In genomic region chr5:90264930-90265857, GRCh38 we compare ENCODE assay signal across 8 cellular contexts.
DNase-seq lines count a peak whose midpoint lies in the region; ATAC-seq and TF ChIP-seq lines count a peak whose summit lies in the region.

No MANE protein-coding gene starts in this region.

- no peaks in the 10 kb centered on the region for H3K9me3 ChIP-seq in Karpas-422 (ENCODE audit: low read length)
- H3K9me3 ChIP-seq in cardiac muscle cell (ENCODE audit: low read depth) = no peaks in the 10 kb centered on the region

- no peaks in the 10 kb centered on the region for H3K36me3 Mint-ChIP-seq in activated naive CD8-positive, alpha-beta T cell treated with anti-CD3 and anti-CD28 coated beads for 36 hours
- H3K36me3 Mint-ChIP-seq in progenitor cell of endocrine pancreas (ENCODE audit: insufficient read depth) = no peaks in the 10 kb centered on the region

- TF ChIP-seq CTCF in cardiac muscle cell (IDR thresholded peaks at IDR 0.05; ENCODE audit: low read depth, low read length) = peak; percentile 96
- TF ChIP-seq CTCF in progenitor cell of endocrine pancreas (IDR thresholded peaks at IDR 0.05; ENCODE audit: unreplicated experiment) = peak; percentile 97

- H3K79me2 ChIP-seq in Karpas-422 (ENCODE audit: low read length) = no peaks in the 10 kb centered on the region

- no peak overlapping the region for H3K27ac Mint-ChIP-seq in activated naive CD8-positive, alpha-beta T cell treated with anti-CD3 and anti-CD28 coated beads for 36 hours
- H3K27ac Mint-ChIP-seq in progenitor cell of endocrine pancreas = no peak overlapping the region

- H3K4me3 Mint-ChIP-seq in activated naive CD8-positive, alpha-beta T cell treated with anti-CD3 and anti-CD28 coated beads for 36 hours = no peak overlapping the region
- no peak overlapping the region for H3K4me3 Mint-ChIP-seq in progenitor cell of endocrine pancreas (ENCODE audit: low read depth)

- no peaks in the 10 kb centered on the region for H3K4me1 Mint-ChIP-seq in activated naive CD8-positive, alpha-beta T cell treated with anti-CD3 and anti-CD28 coated beads for 36 hours
- peaks cover 15% of the 10 kb centered on the region for H3K4me1 Mint-ChIP-seq in progenitor cell of endocrine pancreas (ENCODE audit: low read depth)

- H3K36me3 ChIP-seq in Karpas-422 (ENCODE audit: insufficient read depth, low read length) (no peaks in the 10 kb centered on the region), cardiac muscle cell (no peaks in the 10 kb centered on the region)

- H3K9ac ChIP-seq in Karpas-422 (ENCODE audit: low read length) = 0 out of 2 replicates have a peak overlapping the region, but pooled peaks have one; percentile 4

- H3K27me3 ChIP-seq in Karpas-422 (ENCODE audit: low read length) (no peaks in the 10 kb centered on the region), cardiac muscle cell (no peaks in the 10 kb centered on the region)

- H3K4me3 ChIP-seq in Karpas-422 (ENCODE audit: low read length) = peak overlapping the region; percentile 24; the same call in 1 of the 2 replicates
- no peak overlapping the region for H3K4me3 ChIP-seq in cardiac muscle cell

- peak; percentile 78 for DNase-seq in COR-L47 (lab: John Stamatoyannopoulos, UW)
- DNase-seq in Karpas-422 = peak; percentile 87
- DNase-seq in RKO (ENCODE audit: low spot score) = peak; percentile 64
- peak; percentile 32 for DNase-seq in activated naive CD8-positive, alpha-beta T cell treated with anti-CD3 and anti-CD28 coated beads for 36 hours
- DNase-seq in cardiac muscle cell (ENCODE audit: low read depth in 1 of 2, low spot score in 1 of 2) = peak; percentile 70 to 79
- DNase-seq in progenitor cell of endocrine pancreas (ENCODE audit: low spot score, unreplicated experiment) = peak; percentile 24

- no peaks in the 10 kb centered on the region for H3K9me3 Mint-ChIP-seq in activated naive CD8-positive, alpha-beta T cell treated with anti-CD3 and anti-CD28 coated beads for 36 hours
- no peaks in the 10 kb centered on the region for H3K9me3 Mint-ChIP-seq in progenitor cell of endocrine pancreas (ENCODE audit: low read depth)

- H3K4me2 ChIP-seq in Karpas-422 (ENCODE audit: low read depth, low read length, poor library complexity, severe bottlenecking) = peak overlapping the region; percentile 52

- peaks cover 8% of the 10 kb centered on the region for H3K27me3 Mint-ChIP-seq in activated naive CD8-positive, alpha-beta T cell treated with anti-CD3 and anti-CD28 coated beads for 36 hours
- H3K27me3 Mint-ChIP-seq in progenitor cell of endocrine pancreas = no peaks in the 10 kb centered on the region

- H3K9me2 ChIP-seq in Karpas-422 (replicated peaks; ENCODE audit: insufficient read depth, low read length) = no peaks in the 10 kb centered on the region

- peak; percentile 73 for ATAC-seq in GM21367 (IDR thresholded peaks at IDR 0.05; ENCODE audit: unreplicated experiment)
- no peak for ATAC-seq in HG02763 (IDR thresholded peaks at IDR 0.05; ENCODE audit: unreplicated experiment)

- H4K20me1 ChIP-seq in Karpas-422 (ENCODE audit: insufficient read depth, low read depth, low read length) = no peaks in the 10 kb centered on the region

- H3K4me1 ChIP-seq in Karpas-422 (ENCODE audit: low read length) (peaks cover 19% of the 10 kb centered on the region), cardiac muscle cell (ENCODE audit: low read depth) (peaks cover 6% of the 10 kb centered on the region)

- H3K27ac ChIP-seq in Karpas-422 (ENCODE audit: low read length) (no peak overlapping the region), cardiac muscle cell (no peak overlapping the region)

- H2AFZ ChIP-seq in Karpas-422 (ENCODE audit: low read length) = peak overlapping the region; percentile 31; the same call in 1 of the 2 replicates

Comparison
In these comparisons a context has a peak if more than half of its experiments do, and no peak if none do; other contexts are left out.
1. DNase-seq: peak in every context shown above with its lines; median percentile 87 in Karpas-422; 78 in COR-L47; 74 in cardiac muscle cell; 64 in RKO; 32 in activated naive CD8-positive, alpha-beta T cell treated with anti-CD3 and anti-CD28 coated beads for 36 hours; 24 in progenitor cell of endocrine pancreas.